18 cellular contexts compared by ENCODE assay signal in the genomic region with DNA sequence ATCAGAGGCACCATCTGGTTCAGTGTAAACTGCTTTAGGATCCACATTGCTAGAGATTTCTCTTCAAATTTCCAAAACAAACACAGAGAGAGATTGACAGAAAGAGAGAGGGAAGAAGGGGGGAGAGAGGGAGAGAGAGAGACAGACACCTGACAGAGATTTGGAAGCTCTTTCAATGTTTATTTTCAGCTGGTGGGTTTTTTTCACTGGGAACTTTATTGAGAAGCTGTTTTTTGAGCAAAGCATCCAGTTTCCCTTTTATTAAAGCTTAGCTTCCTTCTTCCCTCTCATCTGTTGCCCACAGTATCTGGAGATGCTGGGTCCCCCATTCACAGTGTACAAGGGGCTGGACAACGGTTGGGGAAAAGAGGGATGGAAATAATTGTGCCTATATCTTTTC.
DNase-seq lines count a peak whose midpoint lies in the region; ATAC-seq and TF ChIP-seq lines count a peak whose summit lies in the region.
"Had no signal": no experiment of that assay in that cellular context is flagged by ENCODE, and none has a peak within 500 bp of the region (broad histone marks: within the 10 kb centered on the region; RNA-seq: fewer than 3 reads in every experiment).

No MANE protein-coding gene starts in this region.

- peaks cover 9% of the 10 kb centered on the region for H3K4me1 Mint-ChIP-seq in activated T-cell treated with anti-CD3 and anti-CD28 coated beads, Interleukin-2, amount 50 U/mL, for 24 hours (ENCODE audit: low read depth)
- peaks cover 4% of the 10 kb centered on the region for H3K4me1 Mint-ChIP-seq in stimulated activated effector memory CD8-positive, alpha-beta T cell treated with anti-CD3 and anti-CD28 coated beads, Interleukin-12 subunit alpha, Interleukin-12 subunit beta, amount 100 ng/mL, for 72 hours

- peak overlapping the region; percentile 72; the same call in 1 of the 2 replicates for H2BK20ac ChIP-seq in IMR-90 (ENCODE audit: low read depth, low read length)

- CTCF ChIA-PET in IMR-90 (lab: Yijun Ruan, JAX): no interaction called here

- peak overlapping the region; percentile 71; the same call in 1 of the 2 replicates for H2BK120ac ChIP-seq in IMR-90 (ENCODE audit: low read depth, low read length)

- H3K36me3 ChIP-seq in IMR-90 (ENCODE audit: control insufficient read depth, insufficient read depth, low read length): no peaks in the 10 kb centered on the region
- H3K36me3 ChIP-seq: BE2C had no signal

- H2AK5ac ChIP-seq in IMR-90 (ENCODE audit: low read depth, low read length): no peak overlapping the region

- BruUV-seq in IMR-90 (replicated peaks; lab: Mats Ljungman, UMichigan): no TSS peak

- no peak overlapping the region for H2AFZ ChIP-seq in IMR-90 (replicated peaks; ENCODE audit: low read length, poor library complexity)

- no peak overlapping the region for H3K23ac ChIP-seq in IMR-90 (ENCODE audit: low read depth, low read length)

- H4K8ac ChIP-seq in IMR-90 (ENCODE audit: low read depth in 2 of 2, low read length in 2 of 2): no peak overlapping the region

- H3K4me3 Mint-ChIP-seq in activated T-cell treated with anti-CD3 and anti-CD28 coated beads, Interleukin-2, amount 50 U/mL, for 24 hours: no peak overlapping the region
- H3K4me3 Mint-ChIP-seq in stimulated activated effector memory CD8-positive, alpha-beta T cell treated with anti-CD3 and anti-CD28 coated beads, Interleukin-12 subunit alpha, Interleukin-12 subunit beta, amount 100 ng/mL, for 72 hours: no peak overlapping the region

- H3K9me3 Mint-ChIP-seq in activated T-cell treated with anti-CD3 and anti-CD28 coated beads, Interleukin-2, amount 50 U/mL, for 24 hours: no peaks in the 10 kb centered on the region
- H3K9me3 Mint-ChIP-seq in stimulated activated effector memory CD8-positive, alpha-beta T cell treated with anti-CD3 and anti-CD28 coated beads, Interleukin-12 subunit alpha, Interleukin-12 subunit beta, amount 100 ng/mL, for 72 hours: no peaks in the 10 kb centered on the region

- no peak for TF ChIP-seq CTCF in IMR-90 (conservative IDR thresholded peaks at IDR 0.05; ENCODE audit: low read depth, low read length)

- peaks cover 10% of the 10 kb centered on the region for H3K9me1 ChIP-seq in IMR-90 (ENCODE audit: insufficient read depth, low read length)

- POLR2A ChIA-PET in IMR-90 (lab: Charles Lee; ENCODE audit: unreplicated experiment): no interaction called here

- intact Hi-C loops in IMR-90 (cut with micrococcal nuclease): loop anchor here (5.0 kb wide), 1 partner anchor 48 kb away; no protein-coding TSS in a partner anchor

- no peak overlapping the region for H4K5ac ChIP-seq in IMR-90 (ENCODE audit: low read depth, low read length)

- no peak overlapping the region for H2AK9ac ChIP-seq in IMR-90 (replicated peaks; ENCODE audit: low read depth, low read length, poor library complexity)

- H3K9ac ChIP-seq in IMR-90 (ENCODE audit: low read depth, low read length): no peak overlapping the region

- dilution Hi-C loops in IMR-90 (cut with HindIII; ENCODE audit: low sequenced_read_pairs, unreplicated experiment): no loop called here

- WGBS in IMR-90 (ENCODE audit: extremely low coverage in 2 of 2, insufficient read length in 1 of 2), 2 experiments: no CpG with 5 or more reads among the region's 1 CpG

- H3K36me3 Mint-ChIP-seq in activated T-cell treated with anti-CD3 and anti-CD28 coated beads, Interleukin-2, amount 50 U/mL, for 24 hours (ENCODE audit: low read depth): peaks cover 94% of the 10 kb centered on the region
- H3K36me3 Mint-ChIP-seq in stimulated activated effector memory CD8-positive, alpha-beta T cell treated with anti-CD3 and anti-CD28 coated beads, Interleukin-12 subunit alpha, Interleukin-12 subunit beta, amount 100 ng/mL, for 72 hours: peaks cover 79% of the 10 kb centered on the region

- H3K4me1 ChIP-seq in IMR-90 (ENCODE audit: control insufficient read depth, insufficient read depth, low read length): peaks cover 7% of the 10 kb centered on the region
- H3K4me1 ChIP-seq: A549, BE2C had no signal

- H3K56ac ChIP-seq in IMR-90 (ENCODE audit: extremely low read depth, insufficient read depth, low read length): no peak overlapping the region

- no peak overlapping the region for H2BK15ac ChIP-seq in IMR-90 (ENCODE audit: low read depth, low read length)

- no peak overlapping the region for H3K4ac ChIP-seq in IMR-90 (ENCODE audit: low read depth, low read length)

- H3K9me3 ChIP-seq in IMR-90 (ENCODE audit: control insufficient read depth, insufficient read depth, low read length): no peaks in the 10 kb centered on the region
- H3K9me3 ChIP-seq: A549, BE2C had no signal

- no peak for ATAC-seq in IMR-90 (ENCODE audit: low read depth)
- ATAC-seq in stimulated activated effector memory CD8-positive, alpha-beta T cell treated with anti-CD3 and anti-CD28 coated beads, Interleukin-12 subunit alpha, Interleukin-12 subunit beta, amount 100 ng/mL, for 72 hours: no peak
- ATAC-seq: A549, Right ventricle myocardium inferior had no signal

- no peak overlapping the region for H3K14ac ChIP-seq in IMR-90 (replicated peaks; ENCODE audit: low read depth, low read length)

- no peak for DNase-seq in activated T-cell treated with anti-CD3 and anti-CD28 coated beads, Interleukin-2, amount 50 U/mL, for 24 hours
- no peak for DNase-seq in activated T-cell treated with anti-CD3 and anti-CD28 coated beads for 4 hours
- DNase-seq in IMR-90: no peak
- no peak for DNase-seq in epithelial cell of prostate (ENCODE audit: low read depth, low spot score)
- DNase-seq in stimulated activated effector memory CD8-positive, alpha-beta T cell treated with anti-CD3 and anti-CD28 coated beads, Interleukin-12 subunit alpha, Interleukin-12 subunit beta, amount 100 ng/mL, for 72 hours (ENCODE audit: low spot score in 2 of 2): no peak
- no peak for DNase-seq in NOMO-1 (lab: John Stamatoyannopoulos, UW; ENCODE audit: unreplicated experiment in 2 of 2)
- no peak for DNase-seq in NCI-H774 (lab: John Stamatoyannopoulos, UW)
- DNase-seq: BE2C, DMS79, H7, MM.1S, NCI-H1048, NCI-H1417 treated with DMSO at 0.1 percent for 48 hours, NCI-H187, NCI-H446, NCI-H526 had no signal

- H3K4me3 ChIP-seq in IMR-90 (ENCODE audit: insufficient read depth, low read depth, low read length): no peak overlapping the region
- H3K4me3 ChIP-seq: A549 had no signal

- no peaks in the 10 kb centered on the region for H3K27me3 ChIP-seq in IMR-90 (ENCODE audit: control insufficient read depth, insufficient read depth, low read length)

- H3K18ac ChIP-seq in IMR-90 (ENCODE audit: low read depth, low read length): no peak overlapping the region

- no peak overlapping the region for H2BK5ac ChIP-seq in IMR-90 (ENCODE audit: low read depth, low read length, poor library complexity, severe bottlenecking)

- no peak for TF ChIP-seq POLR2A in IMR-90 (IDR thresholded peaks at IDR 0.05; ENCODE audit: low read depth, low read length)

- in situ Hi-C loops in IMR-90 (cut with MboI; ENCODE audit: low sequenced_read_pairs): no loop called here

- no peak overlapping the region for H3K4me2 ChIP-seq in IMR-90 (ENCODE audit: low read depth, low read length)
- H3K4me2 ChIP-seq: A549 had no signal

- peak overlapping the region; percentile 13 for H3K27ac Mint-ChIP-seq in activated T-cell treated with anti-CD3 and anti-CD28 coated beads, Interleukin-2, amount 50 U/mL, for 24 hours
- peak overlapping the region; percentile 30 for H3K27ac Mint-ChIP-seq in stimulated activated effector memory CD8-positive, alpha-beta T cell treated with anti-CD3 and anti-CD28 coated beads, Interleukin-12 subunit alpha, Interleukin-12 subunit beta, amount 100 ng/mL, for 72 hours

- no peaks in the 10 kb centered on the region for H4K20me1 ChIP-seq in IMR-90 (ENCODE audit: insufficient read depth, low read length)

- H4K91ac ChIP-seq in IMR-90 (ENCODE audit: insufficient read depth, low read depth, low read length): no peak overlapping the region

- H3K27me3 Mint-ChIP-seq in activated T-cell treated with anti-CD3 and anti-CD28 coated beads, Interleukin-2, amount 50 U/mL, for 24 hours: no peaks in the 10 kb centered on the region

- H3K27ac ChIP-seq in IMR-90 (ENCODE audit: insufficient read depth, low read length) (no peak overlapping the region), epithelial cell of prostate (peak overlapping the region; percentile 16)
- H3K27ac ChIP-seq: A549 had no signal

- no peaks in the 10 kb centered on the region for H3K79me1 ChIP-seq in IMR-90 (ENCODE audit: low read depth in 1 of 2, low read length in 2 of 2)

- TF ChIP-seq RAD21 in IMR-90 (IDR thresholded peaks at IDR 0.05; ENCODE audit: low read length): no peak

TF ChIP-seq in IMR-90, 13 proteins besides CTCF, POLR2A, EP300 and RAD21:
- no peak for TF ChIP-seq MAFK (IDR thresholded peaks at IDR 0.05; ENCODE audit: low read depth, low read length)
- TF ChIP-seq FOS (IDR thresholded peaks at IDR 0.05; ENCODE audit: low read depth, low read length): no peak
- TF ChIP-seq RFX5 (IDR thresholded peaks at IDR 0.05; ENCODE audit: low read depth, low read length): no peak
- no peak for TF ChIP-seq MXI1 (IDR thresholded peaks at IDR 0.05; ENCODE audit: borderline replicate concordance, low read depth, low read length)
- no peak for TF ChIP-seq MAZ (IDR thresholded peaks at IDR 0.05; ENCODE audit: borderline replicate concordance, low read depth, low read length)
- TF ChIP-seq NFE2L2 (IDR thresholded peaks at IDR 0.05; ENCODE audit: low read depth, low read length): no peak
- TF ChIP-seq SMC3 (IDR thresholded peaks at IDR 0.05; ENCODE audit: low read depth, low read length): no peak
- no peak for TF ChIP-seq RCOR1 (IDR thresholded peaks at IDR 0.05; ENCODE audit: insufficient replicate concordance, low read length)
